23 cellular contexts compared by ENCODE assay signal in the genomic region with DNA sequence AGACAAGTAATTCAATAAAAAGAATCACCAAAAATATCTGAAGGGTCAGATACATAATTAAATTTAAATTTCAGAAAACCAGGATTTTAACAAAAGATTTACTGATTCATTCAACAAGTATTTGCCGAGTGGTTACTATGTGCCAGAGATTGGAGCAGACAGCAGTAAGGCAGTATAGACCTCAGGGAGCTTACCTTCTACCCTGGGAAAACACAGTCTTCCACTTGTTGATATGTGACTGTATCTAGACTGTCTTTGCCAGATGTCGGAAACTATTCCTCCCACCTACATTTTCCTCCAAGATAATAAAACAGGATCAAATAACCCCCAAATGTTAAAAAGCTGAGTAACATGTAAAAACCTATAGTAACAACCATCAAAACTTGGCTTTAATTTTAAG. TPM values are rescaled to one million over a fixed set of nuclear protein-coding genes. Genes with fewer than 3 reads are reported as not detected.
DNase-seq lines count a peak whose midpoint lies in the region; ATAC-seq and TF ChIP-seq lines count a peak whose summit lies in the region.
"Had no signal": no experiment of that assay in that cellular context is flagged by ENCODE, and none has a peak within 500 bp of the region (broad histone marks: within the 10 kb centered on the region; RNA-seq: fewer than 3 reads in every experiment).

No MANE protein-coding gene starts in this region.

- in situ Hi-C loops in GM13977 (cut with MboI; ENCODE audit: low pct_unique_long_range_greater_than_20kb, low sequenced_read_pairs, unreplicated experiment): no loop called here

- DNase-seq in cardiac muscle cell (ENCODE audit: low read depth in 1 of 2, low spot score in 1 of 2): peak in 1 of 2 donors; percentile 34
- DNase-seq in right atrium auricular region (ENCODE audit: low spot score): no peak
- DNase-seq in activated CD8-positive, alpha-beta T cell treated with anti-CD3 and anti-CD28 coated beads for 36 hours: no peak
- no peak for DNase-seq in endothelial cell (ENCODE audit: low spot score)
- no peak for DNase-seq in smooth muscle cell (lab: John Stamatoyannopoulos, UW; ENCODE audit: unreplicated experiment)
- no peak for DNase-seq in nucleus accumbens (lab: John Stamatoyannopoulos, UW)
- no peak for DNase-seq in GM13977 (ENCODE audit: low spot score)
- DNase-seq: activated CD4-positive, alpha-beta T cell treated with anti-CD3 and anti-CD28 coated beads, Interleukin-2, amount 50 U/mL, for 48 hours; activated naive CD4-positive, alpha-beta T cell treated with anti-CD3 and anti-CD28 coated beads, Interleukin-2, amount 50 U/mL, for 16 hours; activated T-cell treated with anti-CD3 and anti-CD28 coated beads, Interleukin-2, amount 50 U/mL, for 1 hour; C1 segment of cervical spinal cord; colonic mucosa; head of caudate nucleus; left cardiac atrium; NCI-H187 treated with DMSO at 0.1 percent for 48 hours; NCI-H526 treated with DMSO at 0.1 percent for 48 hours; pancreas; T1000 had no signal

- H3K36me3 Mint-ChIP-seq in activated CD8-positive, alpha-beta T cell treated with anti-CD3 and anti-CD28 coated beads for 36 hours (ENCODE audit: low read depth): peaks cover 63% of the 10 kb centered on the region
- peaks cover 21% of the 10 kb centered on the region for H3K36me3 Mint-ChIP-seq in endothelial cell (ENCODE audit: low read depth, unreplicated experiment)

- no peaks in the 10 kb centered on the region for H3K9me3 ChIP-seq in cardiac muscle cell (ENCODE audit: low read depth)
- no peaks in the 10 kb centered on the region for H3K9me3 ChIP-seq in right atrium auricular region
- no peaks in the 10 kb centered on the region for H3K9me3 ChIP-seq in smooth muscle cell (replicated peaks; ENCODE audit: low read depth)
- H3K9me3 ChIP-seq: colonic mucosa, HAP-1, pancreas had no signal

- H3K27me3 ChIP-seq in cardiac muscle cell: no peaks in the 10 kb centered on the region
- no peaks in the 10 kb centered on the region for H3K27me3 ChIP-seq in right atrium auricular region
- no peaks in the 10 kb centered on the region for H3K27me3 ChIP-seq in smooth muscle cell (ENCODE audit: low read depth)
- H3K27me3 ChIP-seq: colonic mucosa, pancreas had no signal

- H3K4me1 ChIP-seq in cardiac muscle cell (ENCODE audit: low read depth): peaks cover 46% of the 10 kb centered on the region
- H3K4me1 ChIP-seq in right atrium auricular region: peaks cover 0 to 52% of the 10 kb centered on the region in 2 donors
- H3K4me1 ChIP-seq in smooth muscle cell (ENCODE audit: low read depth): peaks cover 38% of the 10 kb centered on the region

- no peak overlapping the region for H3K4me2 ChIP-seq in smooth muscle cell

- H4K20me1 ChIP-seq in smooth muscle cell (ENCODE audit: low read depth): peaks cover 98% of the 10 kb centered on the region

- H3K9me3 Mint-ChIP-seq in activated CD8-positive, alpha-beta T cell treated with anti-CD3 and anti-CD28 coated beads for 36 hours: no peaks in the 10 kb centered on the region
- no peaks in the 10 kb centered on the region for H3K9me3 Mint-ChIP-seq in endothelial cell (ENCODE audit: unreplicated experiment)
- H3K9me3 Mint-ChIP-seq: WTC11 had no signal

- POLR2A ChIA-PET in activated CD8-positive, alpha-beta T cell treated with anti-CD3 and anti-CD28 coated beads for 36 hours (lab: Charles Lee): interaction anchor here (0.6 to 2.3 kb wide), 3 partner anchors 20 to 66 kb away, joined by 3 to 6 read pairs (median 4); no protein-coding TSS in a partner anchor

- no peak overlapping the region for H3K9ac ChIP-seq in smooth muscle cell (ENCODE audit: low read depth)

- no peak overlapping the region for H3K4me3 ChIP-seq in cardiac muscle cell
- no peak overlapping the region for H3K4me3 ChIP-seq in right atrium auricular region
- no peak overlapping the region for H3K4me3 ChIP-seq in smooth muscle cell
- H3K4me3 ChIP-seq: colonic mucosa, HAP-1, pancreas had no signal

- no peak for ATAC-seq in activated CD8-positive, alpha-beta T cell treated with anti-CD3 and anti-CD28 coated beads for 36 hours
- ATAC-seq in HG02798 (IDR thresholded peaks at IDR 0.05; ENCODE audit: poor library complexity, unreplicated experiment): no peak
- ATAC-seq: pancreas, sciatic nerve, SK-N-SH treated with all-trans-retinoic acid at 6 μM for 48 hours, WTC11 had no signal

- no peak overlapping the region for H2AFZ ChIP-seq in smooth muscle cell (ENCODE audit: low read depth)

- H3K27ac ChIP-seq in cardiac muscle cell (peak overlapping the region; percentile 16), right atrium auricular region (no peak overlapping the region), smooth muscle cell (ENCODE audit: low read depth) (peak overlapping the region; percentile 54)
- H3K27ac ChIP-seq: colonic mucosa, pancreas had no signal

- H3K27ac Mint-ChIP-seq in activated CD8-positive, alpha-beta T cell treated with anti-CD3 and anti-CD28 coated beads for 36 hours: peak overlapping the region; percentile 26
- peak overlapping the region; percentile 34 for H3K27ac Mint-ChIP-seq in endothelial cell (ENCODE audit: unreplicated experiment)

- TF ChIP-seq CTCF in cardiac muscle cell (IDR thresholded peaks at IDR 0.05; ENCODE audit: low read depth, low read length): no peak
- no peak for TF ChIP-seq CTCF in right atrium auricular region (IDR thresholded peaks at IDR 0.05)
- no peak for TF ChIP-seq CTCF in activated CD8-positive, alpha-beta T cell treated with anti-CD3 and anti-CD28 coated beads for 36 hours (IDR thresholded peaks at IDR 0.05)
- no peak for TF ChIP-seq CTCF in endothelial cell (IDR thresholded peaks at IDR 0.05; ENCODE audit: unreplicated experiment)
- no peak for TF ChIP-seq CTCF in smooth muscle cell (IDR thresholded peaks at IDR 0.05; ENCODE audit: borderline replicate concordance, insufficient read depth, poor library complexity, severe bottlenecking)
- TF ChIP-seq CTCF in GM13977 (IDR thresholded peaks at IDR 0.05; ENCODE audit: extremely low read depth, insufficient read depth, missing control alignments): no peak

- 65% methylated on average over 2 of the region's 2 CpGs for WGBS in smooth muscle cell (ENCODE audit: low lambda C conversion rate)

- no peak overlapping the region for H3K4me3 Mint-ChIP-seq in activated CD8-positive, alpha-beta T cell treated with anti-CD3 and anti-CD28 coated beads for 36 hours
- H3K4me3 Mint-ChIP-seq in endothelial cell (ENCODE audit: unreplicated experiment): no peak overlapping the region
- H3K4me3 Mint-ChIP-seq: WTC11 had no signal

- CTCF ChIA-PET in activated CD8-positive, alpha-beta T cell treated with anti-CD3 and anti-CD28 coated beads for 36 hours (lab: Charles Lee): no interaction called here

- H3K79me2 ChIP-seq in smooth muscle cell (ENCODE audit: low read depth): peaks cover 97% of the 10 kb centered on the region

- H3K36me3 ChIP-seq in cardiac muscle cell (peaks cover 40% of the 10 kb centered on the region), right atrium auricular region (peaks cover 38% of the 10 kb centered on the region), smooth muscle cell (ENCODE audit: low read depth) (peaks cover 35% of the 10 kb centered on the region)

- H3K4me1 Mint-ChIP-seq in activated CD8-positive, alpha-beta T cell treated with anti-CD3 and anti-CD28 coated beads for 36 hours (ENCODE audit: low read depth): peaks cover 59% of the 10 kb centered on the region
- peaks cover 25% of the 10 kb centered on the region for H3K4me1 Mint-ChIP-seq in endothelial cell (ENCODE audit: unreplicated experiment)

- H3K27me3 Mint-ChIP-seq in activated CD8-positive, alpha-beta T cell treated with anti-CD3 and anti-CD28 coated beads for 36 hours: no peaks in the 10 kb centered on the region
- no peaks in the 10 kb centered on the region for H3K27me3 Mint-ChIP-seq in endothelial cell (ENCODE audit: unreplicated experiment)

- intact Hi-C loops in activated CD8-positive, alpha-beta T cell treated with anti-CD3 and anti-CD28 coated beads for 36 hours (cut with micrococcal nuclease): no loop called here

- H3F3A ChIP-seq in smooth muscle cell (ENCODE audit: low read depth): peaks cover 4% of the 10 kb centered on the region

RNA-seq across cellular contexts. Expression of a gene that starts 6.2 kb away (rescaled TPM):
- total RNA-seq in cardiac muscle cell (122 and 142 TPM in 2 replicates), right atrium auricular region (10 to 100 TPM; 40.5 to 51.6 TPM), endothelial cell (ENCODE audit: unreplicated experiment) (146 TPM), smooth muscle cell (99.9 and 120 TPM in 2 replicates)
- polyA plus RNA-seq in cardiac muscle cell (149 and 154 TPM in 2 replicates), smooth muscle cell (96.3 and 104 TPM in 2 replicates)
- 100 to 1,000 TPM; 190 to 203 TPM for total RNA-seq in activated CD8-positive, alpha-beta T cell treated with anti-CD3 and anti-CD28 coated beads for 36 hours

RNA-seq across cellular contexts. Expression of a gene that starts 31.8 kb away (rescaled TPM):
- total RNA-seq in cardiac muscle cell (46.3 and 52.1 TPM in 2 replicates), right atrium auricular region (1 to 10 TPM; 7.9 to 10.0 TPM), endothelial cell (ENCODE audit: unreplicated experiment) (26.0 TPM), smooth muscle cell (12.9 and 19.6 TPM in 2 replicates)
- polyA plus RNA-seq in cardiac muscle cell (25.3 and 32.2 TPM in 2 replicates), smooth muscle cell (7.1 and 11.7 TPM in 2 replicates)
- 1 to 10 TPM; 5.8 to 7.2 TPM for total RNA-seq in activated CD8-positive, alpha-beta T cell treated with anti-CD3 and anti-CD28 coated beads for 36 hours

Comparison
In these comparisons a context has a peak if more than half of its experiments do, and no peak if none do; other contexts are left out.
1. H3K27ac ChIP-seq: peak in cardiac muscle cell (single experiment) and smooth muscle cell (single experiment); none in right atrium auricular region (0 of 2).